Comparison of ENCODE assay signal across 1 cellular context in the genomic region with DNA sequence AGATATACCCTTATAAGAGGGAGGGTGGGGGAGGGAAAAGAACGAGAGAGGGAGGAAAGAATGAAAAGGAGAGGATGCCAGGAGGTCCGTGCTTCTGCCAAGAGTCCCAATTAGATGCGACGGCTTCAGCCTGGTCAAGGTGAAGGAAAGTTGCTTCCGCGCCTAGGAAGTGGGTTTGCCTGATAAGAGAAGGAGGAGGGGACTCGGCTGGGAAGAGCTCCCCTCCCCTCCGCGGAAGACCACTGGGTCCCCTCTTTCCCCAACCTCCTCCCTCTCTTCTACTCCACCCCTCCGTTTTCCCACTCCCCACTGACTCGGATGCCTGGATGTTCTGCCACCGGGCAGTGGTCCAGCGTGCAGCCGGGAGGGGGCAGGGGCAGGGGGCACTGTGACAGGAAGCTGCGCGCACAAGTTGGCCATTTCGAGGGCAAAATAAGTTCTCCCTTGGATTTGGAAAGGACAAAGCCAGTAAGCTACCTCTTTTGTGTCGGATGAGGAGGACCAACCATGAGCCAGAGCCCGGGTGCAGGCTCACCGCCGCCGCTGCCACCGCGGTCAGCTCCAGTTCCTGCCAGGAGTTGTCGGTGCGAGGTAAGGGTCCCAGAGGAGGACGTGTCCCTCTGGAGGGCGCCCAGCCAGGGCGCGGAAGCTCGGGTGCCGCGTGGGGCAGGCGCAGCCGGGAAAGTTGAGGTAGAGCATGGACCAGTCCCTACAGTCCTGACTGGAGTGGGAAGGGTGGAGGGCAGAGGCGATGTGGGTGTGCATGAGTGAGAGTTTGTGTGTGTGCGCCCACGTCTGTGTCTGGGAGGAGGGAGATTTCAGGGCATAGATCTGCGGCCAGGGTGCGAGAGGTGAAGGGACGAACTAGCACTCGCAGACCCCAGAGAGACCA.
TF ChIP-seq lines count a peak whose summit lies in the region.

No MANE protein-coding gene starts in this region.

TF ChIP-seq in H1, 55 proteins besides CTCF, POLR2A, EP300 and RAD21:
- no peak for TF ChIP-seq TAF7 (optimal IDR thresholded peaks at IDR 0.05; ENCODE audit: borderline replicate concordance, low read depth, low read length)
- no peak for TF ChIP-seq PHF8 (conservative IDR thresholded peaks at IDR 0.05; ENCODE audit: low read depth, low read length)
- no peak for TF ChIP-seq TEAD4 (IDR thresholded peaks at IDR 0.05; ENCODE audit: low read depth, low read length)
- no peak for TF ChIP-seq GTF2F1 (IDR thresholded peaks at IDR 0.05; ENCODE audit: borderline replicate concordance, low read depth, low read length)
- peak; percentile 55 for TF ChIP-seq MAX (IDR thresholded peaks at IDR 0.05)
- no peak for TF ChIP-seq BCL11A (IDR thresholded peaks at IDR 0.05; ENCODE audit: low read depth in 2 of 2, low read length in 2 of 2)
- peak; percentile 32; the same call in 1 of the 2 replicates for TF ChIP-seq TAF1 (IDR thresholded peaks at IDR 0.05; ENCODE audit: low read depth, low read length)
- TF ChIP-seq POU5F1 (IDR thresholded peaks at IDR 0.05; ENCODE audit: low read depth, low read length) = no peak
- TF ChIP-seq SIN3A (conservative IDR thresholded peaks at IDR 0.05 in 1 of 2, IDR thresholded peaks at IDR 0.05 in 1 of 2; ENCODE audit: low read depth in 1 of 2, low read length in 2 of 2) = no peak
- TF ChIP-seq JUND (IDR thresholded peaks at IDR 0.05; ENCODE audit: low read length) = no peak
- TF ChIP-seq EZH2 (IDR thresholded peaks at IDR 0.05; ENCODE audit: low read depth, low read length, severe bottlenecking) = peak; percentile 38
- peak; percentile 94 for TF ChIP-seq ASH2L (IDR thresholded peaks at IDR 0.05; ENCODE audit: low read length)
- peak; percentile 87 for TF ChIP-seq KDM4A (IDR thresholded peaks at IDR 0.05; ENCODE audit: low read depth, low read length, severe bottlenecking)
- TF ChIP-seq, protein P1, sequence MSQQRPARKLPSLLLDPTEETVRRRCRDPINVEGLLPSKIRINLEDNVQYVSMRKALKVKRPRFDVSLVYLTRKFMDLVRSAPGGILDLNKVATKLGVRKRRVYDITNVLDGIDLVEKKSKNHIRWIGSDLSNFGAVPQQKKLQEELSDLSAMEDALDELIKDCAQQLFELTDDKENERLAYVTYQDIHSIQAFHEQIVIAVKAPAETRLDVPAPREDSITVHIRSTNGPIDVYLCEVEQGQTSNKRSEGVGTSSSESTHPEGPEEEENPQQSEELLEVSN (IDR thresholded peaks at IDR 0.05) = peak; percentile 63
- TF ChIP-seq HDAC2 (IDR thresholded peaks at IDR 0.05; ENCODE audit: borderline replicate concordance in 1 of 2, low read depth in 2 of 2, low read length in 2 of 2) = peak in 1 of 2 experiments; percentile 74; a peak in 1 of 4 replicates
- TF ChIP-seq YY1 (IDR thresholded peaks at IDR 0.05; ENCODE audit: low read depth, low read length) = no peak
- TF ChIP-seq SUZ12 (IDR thresholded peaks at IDR 0.05; ENCODE audit: low read length) = peak; percentile 40; the same call in 1 of the 2 replicates
TF ChIP-seq in H1: peak in this region for 8.
